Comparison of ENCODE assay signal across 28 cellular contexts in genomic region chr7:79790863-79791262, GRCh38.
DNase-seq lines count a peak whose midpoint lies in the region; ATAC-seq and TF ChIP-seq lines count a peak whose summit lies in the region.
"Had no signal": no experiment of that assay in that cellular context is flagged by ENCODE, and none has a peak within 500 bp of the region (broad histone marks: within the 10 kb centered on the region; RNA-seq: fewer than 3 reads in every experiment).

No MANE protein-coding gene starts in this region.

- H3K27ac ChIP-seq in fibroblast of lung (ENCODE audit: insufficient read depth, low read length) (peak overlapping the region; percentile 19), smooth muscle cell (ENCODE audit: low read depth) (no peak overlapping the region)
- H3K27ac ChIP-seq: A549, SJCRH30 had no signal

- no peaks in the 10 kb centered on the region for H3K36me3 ChIP-seq in fibroblast of lung (ENCODE audit: control insufficient read depth, insufficient read depth, low read length)
- no peaks in the 10 kb centered on the region for H3K36me3 ChIP-seq in smooth muscle cell (ENCODE audit: low read depth)
- H3K36me3 ChIP-seq: SJCRH30 had no signal

- H3K9ac ChIP-seq in fibroblast of lung (ENCODE audit: insufficient read depth, low read length) (no peak overlapping the region), smooth muscle cell (ENCODE audit: low read depth) (no peak overlapping the region)

- H3K4me1 ChIP-seq in fibroblast of lung (ENCODE audit: control insufficient read depth, extremely low read depth, insufficient read depth, low read length): peaks cover 2% of the 10 kb centered on the region
- no peaks in the 10 kb centered on the region for H3K4me1 ChIP-seq in smooth muscle cell (ENCODE audit: low read depth)
- H3K4me1 ChIP-seq: A549, Caco-2, SJCRH30 had no signal

- H3K79me2 ChIP-seq in fibroblast of lung (ENCODE audit: control insufficient read depth, insufficient read depth, low read length) (no peaks in the 10 kb centered on the region), smooth muscle cell (ENCODE audit: low read depth) (no peaks in the 10 kb centered on the region)

- 57% methylated on average over 5 of the region's 5 CpGs for WGBS in smooth muscle cell (ENCODE audit: low lambda C conversion rate)

- H4K20me1 ChIP-seq in fibroblast of lung (ENCODE audit: control insufficient read depth, extremely low read depth, insufficient read depth, low read length): no peaks in the 10 kb centered on the region
- no peaks in the 10 kb centered on the region for H4K20me1 ChIP-seq in smooth muscle cell (ENCODE audit: low read depth)

- H3K27me3 ChIP-seq in fibroblast of lung (ENCODE audit: control insufficient read depth, insufficient read depth, low read length): no peaks in the 10 kb centered on the region
- H3K27me3 ChIP-seq in smooth muscle cell (ENCODE audit: low read depth): no peaks in the 10 kb centered on the region
- H3K27me3 ChIP-seq: SJCRH30 had no signal

- DNase-seq in EH (ENCODE audit: low read depth) (peak; percentile 11), NCI-H526 treated with DMSO at 0.1 percent for 48 hours (lab: John Stamatoyannopoulos, UW) (peak; percentile 57), fibroblast of lung (ENCODE audit: low read depth in 2 of 2) (no peak), smooth muscle cell (lab: John Stamatoyannopoulos, UW; ENCODE audit: unreplicated experiment) (no peak), NCI-H345 (lab: John Stamatoyannopoulos, UW) (no peak)
- DNase-seq in activated CD4-positive, alpha-beta T cell treated with anti-CD3 and anti-CD28 coated beads, Interleukin-2, amount 50 U/mL, for 48 hours: no peak
- DNase-seq: C1 segment of cervical spinal cord; Caco-2; CD4-positive, alpha-beta memory T cell; EL; GDM1; GOT3; Kasumi-1; NCI-H1092 treated with DMSO at 0.1 percent for 48 hours; NCI-H1436; NCI-H187; NCI-H2081 treated with DMSO at 0.1 percent for 48 hours; NCI-H2171; NCI-H226; NCI-H510A treated with DMSO at 0.1 percent for 48 hours; NCI-H774; OCI-M1; SJCRH30 had no signal

- H3F3A ChIP-seq in smooth muscle cell (ENCODE audit: low read depth): no peaks in the 10 kb centered on the region

- peak overlapping the region; percentile 27 for H2AFZ ChIP-seq in fibroblast of lung (ENCODE audit: low read length)
- peak overlapping the region; percentile 28 for H2AFZ ChIP-seq in smooth muscle cell (ENCODE audit: low read depth)

- no peak overlapping the region for H3K4me3 ChIP-seq in fibroblast of lung (replicated peaks in 1 of 4; ENCODE audit: control extremely low read depth in 1 of 4, insufficient read depth in 1 of 4, low read depth in 3 of 4, low read length in 4 of 4)
- no peak overlapping the region for H3K4me3 ChIP-seq in smooth muscle cell
- H3K4me3 ChIP-seq: A549, GM12878, K562, SJCRH30 had no signal

- TF ChIP-seq CTCF in fibroblast of lung (conservative IDR thresholded peaks at IDR 0.05 in 1 of 2, IDR thresholded peaks at IDR 0.05 in 1 of 2; ENCODE audit: low read depth in 1 of 2, low read length in 2 of 2) (no peak), smooth muscle cell (IDR thresholded peaks at IDR 0.05; ENCODE audit: borderline replicate concordance, insufficient read depth, poor library complexity, severe bottlenecking) (no peak)

- ATAC-seq in SK-N-SH treated with all-trans-retinoic acid at 6 μM for 48 hours: no peak
- ATAC-seq: A549, GM12878, HepG2, K562 had no signal

- H3K4me2 ChIP-seq in fibroblast of lung (ENCODE audit: extremely low read depth, insufficient read depth, low read length): peak overlapping the region; percentile 15
- peak overlapping the region; percentile 9 for H3K4me2 ChIP-seq in smooth muscle cell
- H3K4me2 ChIP-seq: A549 had no signal

- H3K9me3 ChIP-seq in fibroblast of lung (ENCODE audit: control insufficient read depth, insufficient read depth, low read depth, low read length) (no peaks in the 10 kb centered on the region), smooth muscle cell (replicated peaks; ENCODE audit: low read depth) (no peaks in the 10 kb centered on the region)
- H3K9me3 ChIP-seq: A549, Caco-2, SJCRH30 had no signal

TF ChIP-seq in SK-N-SH treated with all-trans-retinoic acid at 6 μM for 48 hours, 23 proteins besides CTCF, POLR2A, EP300 and RAD21:
- TF ChIP-seq TOX (CRISPR knock-in tag; IDR thresholded peaks at IDR 0.05; ENCODE audit: borderline replicate concordance): no peak
- TF ChIP-seq RARB (CRISPR knock-in tag; IDR thresholded peaks at IDR 0.05): no peak
- no peak for TF ChIP-seq ISL1 (CRISPR knock-in tag; IDR thresholded peaks at IDR 0.05)
- no peak for TF ChIP-seq TSHZ2 (CRISPR knock-in tag; IDR thresholded peaks at IDR 0.05)
- no peak for TF ChIP-seq ZNF565 (CRISPR knock-in tag; conservative IDR thresholded peaks at IDR 0.05; ENCODE audit: low read depth)
- no peak for TF ChIP-seq CSRNP3 (CRISPR knock-in tag; IDR thresholded peaks at IDR 0.05)
- TF ChIP-seq BACH2 (CRISPR knock-in tag; IDR thresholded peaks at IDR 0.05; ENCODE audit: borderline replicate concordance): no peak
- TF ChIP-seq CSDC2 (CRISPR knock-in tag; IDR thresholded peaks at IDR 0.05): no peak
- TF ChIP-seq CREB5 (CRISPR knock-in tag; IDR thresholded peaks at IDR 0.05; ENCODE audit: low read depth): no peak
- no peak for TF ChIP-seq PPARA (CRISPR knock-in tag; IDR thresholded peaks at IDR 0.05; ENCODE audit: borderline replicate concordance)
- no peak for TF ChIP-seq ZNF70 (CRISPR knock-in tag; IDR thresholded peaks at IDR 0.05)
- no peak for TF ChIP-seq OSR1 (CRISPR knock-in tag; IDR thresholded peaks at IDR 0.05)
- no peak for TF ChIP-seq ESRRG (CRISPR knock-in tag; IDR thresholded peaks at IDR 0.05)
- TF ChIP-seq ZNF8 (CRISPR knock-in tag; IDR thresholded peaks at IDR 0.05): no peak

Comparison
In these comparisons a context has a peak if more than half of its experiments do, and no peak if none do; other contexts are left out.
1. DNase-seq: peak in EH (single experiment) and NCI-H526 treated with DMSO at 0.1 percent for 48 hours (single experiment); none in fibroblast of lung (0 of 2), smooth muscle cell (single experiment), activated CD4-positive, alpha-beta T cell treated with anti-CD3 and anti-CD28 coated beads, Interleukin-2, amount 50 U/mL, for 48 hours (0 of 2) and NCI-H345 (single experiment).